In genomic region chr5:66423484-66423883, GRCh38 we compare ENCODE assay signal across 9 cellular contexts.
"Had no signal": no experiment of that assay in that cellular context is flagged by ENCODE, and none has a peak within 500 bp of the region (broad histone marks: within the 10 kb centered on the region; RNA-seq: fewer than 3 reads in every experiment).

No MANE protein-coding gene starts in this region.

- H3K27ac Mint-ChIP-seq: IgD-negative memory B cell had no signal

- H3K4me1 ChIP-seq: HAP-1 had no signal

- H3K4me3 ChIP-seq: GM23248, HAP-1 had no signal

- H3K27ac ChIP-seq: GM23248, KMS-11 had no signal

- H3K36me3 ChIP-seq: HAP-1 had no signal

- DNase-seq: GM23248, GOT3, H7, Karpas-422, KBM-7 had no signal

- ATAC-seq: HCT116 had no signal

- H3K4me3 Mint-ChIP-seq: IgD-negative memory B cell had no signal

- H3K9me3 ChIP-seq: HAP-1 had no signal
